Comparison of ENCODE assay signal across 26 cellular contexts in genomic region chr10:89601728-89602361, GRCh38.
"Had no signal": no experiment of that assay in that cellular context is flagged by ENCODE, and none has a peak within 500 bp of the region (broad histone marks: within the 10 kb centered on the region; RNA-seq: fewer than 3 reads in every experiment).

No MANE protein-coding gene starts in this region.

- ATAC-seq: activated CD8-positive, alpha-beta T cell treated with anti-CD3 and anti-CD28 coated beads for 36 hours; activated naive CD8-positive, alpha-beta T cell treated with anti-CD3 and anti-CD28 coated beads, Interleukin-2, amount 50 U/mL, for 24 hours; Panc1 had no signal

- H3K27me3 ChIP-seq: brain microvascular endothelial cell, SJCRH30 had no signal

- H3K27ac Mint-ChIP-seq: activated CD4-positive, alpha-beta T cell treated with anti-CD3 and anti-CD28 coated beads, Interleukin-2, amount 10 ng/mL, durations not matched to agents 24 days and 14 days; activated CD8-positive, alpha-beta T cell treated with anti-CD3 and anti-CD28 coated beads for 36 hours; activated naive CD8-positive, alpha-beta T cell; activated naive CD8-positive, alpha-beta T cell treated with anti-CD3 and anti-CD28 coated beads, Interleukin-2, amount 50 U/mL, for 24 hours; activated T-cell treated with anti-CD3 and anti-CD28 coated beads, Interleukin-2, amount 50 U/mL, for 24 hours; activated T-helper 2 cell treated with anti-CD3 and anti-CD28 coated beads, Interferon-gamma antibody, Interleukin-2, Interleukin-4, amounts not matched to agents 10 μg/mL and 5 μg/mL and 100 μg/mL, durations not matched to agents 14 hours and 24 hours and 36 hours had no signal

- H3K27me3 Mint-ChIP-seq: activated CD4-positive, alpha-beta T cell treated with anti-CD3 and anti-CD28 coated beads, Interleukin-2, amount 10 ng/mL, durations not matched to agents 24 days and 14 days; activated CD8-positive, alpha-beta T cell treated with anti-CD3 and anti-CD28 coated beads for 36 hours; activated naive CD8-positive, alpha-beta T cell; activated naive CD8-positive, alpha-beta T cell treated with anti-CD3 and anti-CD28 coated beads, Interleukin-2, amount 50 U/mL, for 24 hours; activated T-cell treated with anti-CD3 and anti-CD28 coated beads, Interleukin-2, amount 50 U/mL, for 24 hours had no signal

- H3K4me1 ChIP-seq: SJCRH30 had no signal

- H3K9me3 ChIP-seq: SJCRH30 had no signal

- H3K4me1 Mint-ChIP-seq: activated CD4-positive, alpha-beta T cell treated with anti-CD3 and anti-CD28 coated beads, Interleukin-2, amount 10 ng/mL, durations not matched to agents 24 days and 14 days; activated naive CD8-positive, alpha-beta T cell treated with anti-CD3 and anti-CD28 coated beads, Interleukin-2, amount 50 U/mL, for 24 hours had no signal

- H3K36me3 Mint-ChIP-seq: activated naive CD8-positive, alpha-beta T cell had no signal

- H3K27ac ChIP-seq: brain microvascular endothelial cell, SJCRH30, SK-N-MC, WERI-Rb-1 had no signal

- DNase-seq: activated CD4-positive, alpha-beta T cell treated with anti-CD3 and anti-CD28 coated beads, Interleukin-2, amount 10 ng/mL, durations not matched to agents 24 days and 14 days; activated CD4-positive, alpha-beta T cell treated with anti-CD3 and anti-CD28 coated beads, Interleukin-2, amount 50 U/mL, for 4 hours; activated CD8-positive, alpha-beta T cell treated with anti-CD3 and anti-CD28 coated beads for 36 hours; activated gamma-delta T cell; activated naive CD4-positive, alpha-beta T cell treated with Interleukin-2 at 50 U/mL for 16 hours; activated naive CD8-positive, alpha-beta T cell treated with anti-CD3 and anti-CD28 coated beads, Interleukin-2, amount 50 U/mL, for 24 hours; activated T-cell treated with anti-CD3 and anti-CD28 coated beads, Interleukin-2, amount 50 U/mL, for 24 hours; anterior cingulate cortex; brain microvascular endothelial cell; Karpas-422; KBM-7; NCI-H1105 treated with DMSO at 0.1 percent for 48 hours; NCI-H1436; NCI-H1694; NCI-H1930; NCI-H2081 treated with DMSO at 0.1 percent for 48 hours; NCI-H226; NCI-H524 treated with DMSO at 0.1 percent for 48 hours; SHP77; SJCRH30; T1000; WERI-Rb-1 had no signal

- H3K9me3 Mint-ChIP-seq: activated CD4-positive, alpha-beta T cell treated with anti-CD3 and anti-CD28 coated beads, Interleukin-2, amount 10 ng/mL, durations not matched to agents 24 days and 14 days; activated CD8-positive, alpha-beta T cell treated with anti-CD3 and anti-CD28 coated beads for 36 hours; activated naive CD8-positive, alpha-beta T cell treated with anti-CD3 and anti-CD28 coated beads, Interleukin-2, amount 50 U/mL, for 24 hours; activated T-cell treated with anti-CD3 and anti-CD28 coated beads, Interleukin-2, amount 50 U/mL, for 24 hours; activated T-helper 2 cell treated with anti-CD3 and anti-CD28 coated beads, Interferon-gamma antibody, Interleukin-2, Interleukin-4, amounts not matched to agents 10 μg/mL and 5 μg/mL and 100 μg/mL, durations not matched to agents 14 hours and 24 hours and 36 hours had no signal

- H3K4me3 Mint-ChIP-seq: activated CD4-positive, alpha-beta T cell treated with anti-CD3 and anti-CD28 coated beads, Interleukin-2, amount 10 ng/mL, durations not matched to agents 24 days and 14 days; activated CD8-positive, alpha-beta T cell treated with anti-CD3 and anti-CD28 coated beads for 36 hours; activated naive CD8-positive, alpha-beta T cell; activated naive CD8-positive, alpha-beta T cell treated with anti-CD3 and anti-CD28 coated beads, Interleukin-2, amount 50 U/mL, for 24 hours; activated T-cell treated with anti-CD3 and anti-CD28 coated beads, Interleukin-2, amount 50 U/mL, for 24 hours had no signal

- H3K4me3 ChIP-seq: SJCRH30, SK-N-MC had no signal

- H3K36me3 ChIP-seq: brain microvascular endothelial cell, SJCRH30 had no signal
